In genomic region chr9:73371801-73372200, GRCh38 we compare ENCODE assay signal across 18 cellular contexts.
"Had no signal": no experiment of that assay in that cellular context is flagged by ENCODE, and none has a peak within 500 bp of the region (broad histone marks: within the 10 kb centered on the region; RNA-seq: fewer than 3 reads in every experiment).

No MANE protein-coding gene starts in this region.

- FAIRE-seq: pancreas had no signal

- ATAC-seq: activated CD8-positive, alpha-beta T cell treated with anti-CD3 and anti-CD28 coated beads, Interleukin-2, amount 10 ng/mL, durations not matched to agents 7 days and 5 days; esophagus mucosa; lower lobe of right lung; natural killer cell; pancreas; T-cell had no signal

- H3K9me3 ChIP-seq: lower lobe of right lung, pancreas, spleen, thyroid gland had no signal

- H3K4me3 ChIP-seq: hepatocyte, lower lobe of right lung, pancreas, spleen, thyroid gland had no signal

- H3K27me3 ChIP-seq: brain microvascular endothelial cell, hepatocyte, spleen, thyroid gland had no signal

- DNase-seq: activated B cell treated with CpG ODN at 0.5 μM for 24 hours; activated CD4-positive, alpha-beta T cell treated with anti-CD3 and anti-CD28 coated beads for 48 hours; activated CD8-positive, alpha-beta T cell treated with anti-CD3 and anti-CD28 coated beads, Interleukin-2, amount 10 ng/mL, durations not matched to agents 7 days and 5 days; activated naive CD4-positive, alpha-beta T cell treated with Interleukin-2 at 50 U/mL for 16 hours; activated naive CD8-positive, alpha-beta T cell treated with anti-CD3 and anti-CD28 coated beads, Interleukin-2, amount 10 ng/mL, durations not matched to agents 7 days and 5 days; activated T-cell treated with anti-CD3 and anti-CD28 coated beads, Interleukin-2, amount 50 U/mL, for 24 hours; brain microvascular endothelial cell; cortex of kidney; islet precursor cell; lower lobe of right lung; natural killer cell; pancreas; spleen; stimulated activated naive CD4-positive, alpha-beta T cell; T-cell; thyroid gland had no signal

- H3K36me3 ChIP-seq: brain microvascular endothelial cell, lower lobe of right lung, pancreas, spleen, thyroid gland had no signal

- H3K27ac ChIP-seq: brain microvascular endothelial cell, hepatocyte, lower lobe of right lung, pancreas, spleen, thyroid gland had no signal

- H3K4me1 ChIP-seq: lower lobe of right lung, pancreas, spleen, thyroid gland had no signal
